Comparison of ENCODE assay signal across 8 cellular contexts in the genomic region with DNA sequence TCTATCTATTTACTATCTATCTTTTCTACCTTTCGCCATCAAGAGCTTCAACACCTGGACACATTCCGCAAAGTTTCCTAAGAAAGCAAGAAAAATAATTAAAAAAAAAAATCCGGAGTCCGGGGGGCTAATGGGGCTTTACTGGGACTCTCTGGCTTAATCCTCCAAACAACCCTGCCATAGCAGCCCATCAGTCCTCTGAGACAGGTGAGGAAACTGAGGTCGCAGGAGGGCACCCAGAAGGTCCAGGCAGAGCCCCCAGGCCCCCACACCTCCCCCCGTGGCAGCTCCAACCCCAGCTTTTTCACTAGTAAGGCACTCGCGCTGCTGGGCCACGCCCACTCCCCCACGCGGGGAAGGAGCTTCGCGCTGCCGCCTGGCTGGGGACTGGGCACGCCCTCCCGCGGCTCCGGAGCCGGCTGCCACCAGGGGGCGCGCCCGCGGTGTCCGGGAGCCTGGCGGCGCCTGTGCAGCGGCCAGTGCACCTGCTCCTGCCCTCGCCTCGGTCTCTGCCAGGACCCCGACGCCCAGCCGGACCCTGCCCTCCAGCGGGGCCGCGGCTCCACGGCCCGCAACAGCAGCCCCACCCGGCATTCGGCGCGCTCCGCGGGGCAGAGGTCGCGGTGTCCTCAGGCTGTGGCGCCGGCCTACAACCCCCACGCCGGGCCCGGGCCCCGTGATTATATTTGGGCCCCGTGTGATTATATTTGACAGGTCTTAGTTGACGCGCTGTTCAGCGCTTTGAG. TPM values are rescaled to one million over a fixed set of nuclear protein-coding genes. Genes with fewer than 3 reads are reported as not detected.
DNase-seq lines count a peak whose midpoint lies in the region; ATAC-seq and TF ChIP-seq lines count a peak whose summit lies in the region.

No MANE protein-coding gene starts in this region.

- peaks cover 0 to 19% of the 10 kb centered on the region in 2 donors for H3K27me3 ChIP-seq in left lung

- H3K9me3 ChIP-seq in left lung = no peaks in the 10 kb centered on the region

- peak; percentile 94 for ATAC-seq in left lung
- ATAC-seq in HG02852 (IDR thresholded peaks at IDR 0.05; ENCODE audit: unreplicated experiment) = no peak

- H3K4me3 ChIP-seq in cardiac fibroblast (replicated peaks in 1 of 2; ENCODE audit: low read depth in 2 of 2, low read length in 2 of 2) (no peak overlapping the region), left lung (peak overlapping the region in 1 of 2 donors; percentile 19)

- intact Hi-C loops in left lung (cut with DNase I) = no loop called here

- DNase-seq in NCI-H1436 (lab: John Stamatoyannopoulos, UW) = peak; percentile 32
- DNase-seq in NCI-H1436 treated with DMSO at 0.1 percent for 48 hours (lab: John Stamatoyannopoulos, UW) = no peak
- peak; percentile 17 for DNase-seq in NCI-H2171 treated with DMSO at 0.1 percent for 48 hours (lab: John Stamatoyannopoulos, UW)
- DNase-seq in activated CD4-positive, alpha-beta T cell treated with anti-CD3 and anti-CD28 coated beads for 1 hour = peak; percentile 78
- DNase-seq in cardiac fibroblast (ENCODE audit: low read depth in 2 of 2) = peak; percentile 35 to 55
- DNase-seq in left lung = peak; percentile 69 to 98
- peak; percentile 82 to 86 for DNase-seq in stimulated activated CD4-positive, alpha-beta T cell treated with anti-CD3 and anti-CD28 coated beads, Interleukin-4, amount 100 ng/mL, for 4 hours

- TF ChIP-seq CTCF in cardiac fibroblast (IDR thresholded peaks at IDR 0.05; ENCODE audit: low read depth, low read length) = peak; percentile 11
- peak; percentile 81 to 92 for TF ChIP-seq CTCF in left lung (IDR thresholded peaks at IDR 0.05)

- peaks cover 0 to 13% of the 10 kb centered on the region in 2 donors for H3K4me1 ChIP-seq in left lung

- no peak overlapping the region for H3K27ac ChIP-seq in left lung

- no peaks in the 10 kb centered on the region for H3K36me3 ChIP-seq in left lung

RNA-seq across cellular contexts. Expression of a gene that starts 54.1 kb away (rescaled TPM):
- 10 to 100 TPM in 1 of 2 donors, 1 to 10 TPM in 1; 7.1 to 49.7 TPM for total RNA-seq in left lung
